Comparison of ENCODE assay signal across 8 cellular contexts in genomic region chr5:11903614-11904269, GRCh38. TPM values are rescaled to one million over a fixed set of nuclear protein-coding genes. Genes with fewer than 3 reads are reported as not detected.
DNase-seq lines count a peak whose midpoint lies in the region; TF ChIP-seq lines count a peak whose summit lies in the region.

No MANE protein-coding gene starts in this region.

- H3K27me3 Mint-ChIP-seq in CD14-positive monocyte (ENCODE audit: low read depth in 3 of 3), result peaks cover 37 to 46% (median 42%) of the 10 kb centered on the region in 3 donors

- peak overlapping the region; percentile 81 for H3K4me3 ChIP-seq in HUES48 (ENCODE audit: low read depth, low read length)
- peak overlapping the region; percentile 60 for H3K4me3 ChIP-seq in astrocyte of the cerebellum (ENCODE audit: low read depth, low read length)
- H3K4me3 ChIP-seq in thymus (ENCODE audit: low read length), result peak overlapping the region; percentile 8

- in situ Hi-C loops in astrocyte of the cerebellum (cut with HindIII; ENCODE audit: low sequenced_read_pairs), result no loop called here

- H3K27me3 ChIP-seq in HUES48 (ENCODE audit: control insufficient read depth, insufficient read depth, low read length) (peaks cover 42% of the 10 kb centered on the region), thymus (ENCODE audit: control insufficient read depth, insufficient read depth) (peaks cover 30% of the 10 kb centered on the region)

- peak overlapping the region in 1 of 2 donors; percentile 80 for H3K4me3 Mint-ChIP-seq in CD14-positive monocyte

- H3K27ac ChIP-seq in HUES48 (ENCODE audit: low read depth, low read length) (no peak overlapping the region), thymus (ENCODE audit: low read depth) (no peak overlapping the region)

- H3K9me3 ChIP-seq in HUES48 (ENCODE audit: control insufficient read depth, insufficient read depth, low read length) (no peaks in the 10 kb centered on the region), thymus (ENCODE audit: control insufficient read depth) (peaks cover 1% of the 10 kb centered on the region)

- 2% methylated on average over 97 of the region's 97 CpGs for WGBS in thymus

- no peak overlapping the region for H3K9ac ChIP-seq in HUES48 (ENCODE audit: low read depth, low read length)

- peak; percentile 12 for TF ChIP-seq CTCF in astrocyte of the cerebellum (IDR thresholded peaks at IDR 0.05; ENCODE audit: low read depth, low read length, missing control alignments)
- no peak for TF ChIP-seq CTCF in CD14-positive monocyte (IDR thresholded peaks at IDR 0.05)

- H3K36me3 ChIP-seq in HUES48 (ENCODE audit: control insufficient read depth, insufficient read depth, low read length) (no peaks in the 10 kb centered on the region), thymus (ENCODE audit: control insufficient read depth, insufficient read depth) (no peaks in the 10 kb centered on the region)

- H3K9me3 Mint-ChIP-seq in CD14-positive monocyte, result peaks cover 0 to 10% (median 5%) of the 10 kb centered on the region in 7 donors

- H3K4me1 ChIP-seq in HUES48 (ENCODE audit: control insufficient read depth, insufficient read depth, low read length), result peaks cover 23% of the 10 kb centered on the region
- H3K4me1 ChIP-seq in thymus (ENCODE audit: control insufficient read depth, insufficient read depth, low read length), result no peaks in the 10 kb centered on the region

- DNase-seq in DMS79 treated with DMSO at 0.1 percent for 48 hours (lab: John Stamatoyannopoulos, UW), result peak; percentile 3
- DNase-seq in DMS79 (lab: John Stamatoyannopoulos, UW), result no peak
- DNase-seq in astrocyte of the cerebellum (ENCODE audit: low read depth), result peak; percentile 16
- DNase-seq in islet precursor cell, result peak; percentile 81
- no peak for DNase-seq in hepatic stellate cell (ENCODE audit: low spot score)
- DNase-seq in CD14-positive monocyte (ENCODE audit: low spot score), result no peak

- intact Hi-C loops in CD14-positive monocyte (cut with micrococcal nuclease), result no loop called here

- H3K4me1 Mint-ChIP-seq in CD14-positive monocyte, result peaks cover 2% of the 10 kb centered on the region

- no peak overlapping the region for H3K27ac Mint-ChIP-seq in CD14-positive monocyte

- no peaks in the 10 kb centered on the region for H3K36me3 Mint-ChIP-seq in CD14-positive monocyte

RNA-seq across cellular contexts. Expression of gene CTNND2, which starts 0.5 kb away (rescaled TPM):
- 0.41 TPM for polyA plus RNA-seq in thymus
- not detected for polyA plus RNA-seq in CD14-positive monocyte

Comparison
In these comparisons a context has a peak if more than half of its experiments do, and no peak if none do; other contexts are left out.
1. DNase-seq: peak in DMS79 treated with DMSO at 0.1 percent for 48 hours (single experiment), astrocyte of the cerebellum (single experiment) and islet precursor cell (single experiment); none in DMS79 (single experiment), hepatic stellate cell (single experiment) and CD14-positive monocyte (single experiment).
2. H3K4me3 ChIP-seq: peak in every context shown above with its lines; median percentile 81 in HUES48; 60 in astrocyte of the cerebellum; 8 in thymus.